16 cellular contexts compared by ENCODE assay signal in genomic region chr16:7597677-7598076, GRCh38.
"Had no signal": no experiment of that assay in that cellular context is flagged by ENCODE, and none has a peak within 500 bp of the region (broad histone marks: within the 10 kb centered on the region; RNA-seq: fewer than 3 reads in every experiment).

No MANE protein-coding gene starts in this region.

- H3K27me3 ChIP-seq: gastroesophageal sphincter, heart right ventricle, right lobe of liver had no signal

- H3K4me1 ChIP-seq: gastroesophageal sphincter, prostate gland, right lobe of liver had no signal

- H3K9me3 ChIP-seq: gastroesophageal sphincter, heart right ventricle, prostate gland had no signal

- ATAC-seq: activated T-helper 17 cell treated with anti-CD3 and anti-CD28 coated beads, Interleukin-2, amount 50 U/mL, for 72 hours; gastroesophageal sphincter; left ventricle myocardium superior; right lobe of liver; stimulated activated naive CD8-positive, alpha-beta T cell treated with anti-CD3 and anti-CD28 coated beads, Interleukin-15, amount 100 ng/mL, for 72 hours had no signal

- H3K27ac ChIP-seq: dorsolateral prefrontal cortex, gastroesophageal sphincter, heart right ventricle, prostate gland, right lobe of liver had no signal

- DNase-seq: activated CD4-positive, alpha-beta T cell treated with anti-CD3 and anti-CD28 coated beads, Interleukin-2, amount 50 U/mL, for 4 hours; activated CD4-positive, CD25-positive, alpha-beta regulatory T cell treated with anti-CD3 and anti-CD28 coated beads, Interleukin-2, amount 50 U/mL, for 72 hours; activated naive CD4-positive, alpha-beta T cell treated with Interleukin-2 at 50 U/mL for 16 hours; aorta; dorsolateral prefrontal cortex; endodermal cell; erythroblast; heart right ventricle; left ventricle myocardium superior; mesenchymal stem cell; right lobe of liver; stimulated activated CD4-positive, alpha-beta T cell treated with anti-CD3 and anti-CD28 coated beads, Interleukin-1b, Interleukin-23, amount 100 ng/mL, for 48 hours; stimulated activated naive CD8-positive, alpha-beta T cell treated with anti-CD3 and anti-CD28 coated beads, Interleukin-15, amount 100 ng/mL, for 72 hours had no signal

- H3K36me3 ChIP-seq: gastroesophageal sphincter, heart right ventricle, prostate gland, right lobe of liver had no signal

- H3K4me3 ChIP-seq: dorsolateral prefrontal cortex, gastroesophageal sphincter, heart right ventricle, prostate gland, right lobe of liver had no signal
